9 cellular contexts compared by ENCODE assay signal in genomic region chr15:77181305-77182074, GRCh38.
A peak's percentile ranks its signal among the peaks of the same experiment; 100 is the strongest.
DNase-seq lines count a peak whose midpoint lies in the region; ATAC-seq and TF ChIP-seq lines count a peak whose summit lies in the region.
"Had no signal": no experiment of that assay in that cellular context is flagged by ENCODE, and none has a peak within 500 bp of the region (broad histone marks: within the 10 kb centered on the region; RNA-seq: fewer than 3 reads in every experiment).

No MANE protein-coding gene starts in this region.

- peak overlapping the region; percentile 23 for H3K4me3 Mint-ChIP-seq in activated naive CD4-positive, alpha-beta T cell treated with anti-CD3 and anti-CD28 coated beads, Interleukin-2, amount 50 U/mL, for 24 hours
- peak overlapping the region; percentile 78 for H3K4me3 Mint-ChIP-seq in activated B cell treated with CpG ODN at 0.5 μM for 24 hours

- intact Hi-C loops in activated B cell treated with CpG ODN at 0.5 μM for 24 hours (cut with micrococcal nuclease) (loop anchor here (1.0 to 10.0 kb wide), 3 partner anchors 8 to 693 kb away; no protein-coding TSS in a partner anchor), sciatic nerve (cut with DNase I) (no loop called here)

- H4K20me1 ChIP-seq in SK-N-SH (ENCODE audit: insufficient read depth): no peaks in the 10 kb centered on the region

- no peaks in the 10 kb centered on the region for H3K9me3 Mint-ChIP-seq in activated naive CD4-positive, alpha-beta T cell treated with anti-CD3 and anti-CD28 coated beads, Interleukin-2, amount 50 U/mL, for 24 hours
- no peaks in the 10 kb centered on the region for H3K9me3 Mint-ChIP-seq in activated B cell treated with CpG ODN at 0.5 μM for 24 hours

- H3K27me3 ChIP-seq in SK-N-SH (ENCODE audit: insufficient read depth): no peaks in the 10 kb centered on the region

- no peak overlapping the region for H3K9ac ChIP-seq in SK-N-SH

- H3K4me3 ChIP-seq in SK-N-SH (ENCODE audit: low read depth in 2 of 2, low read length in 1 of 2) (no peak overlapping the region), coronary artery (no peak overlapping the region)

- ATAC-seq in HG03039 (IDR thresholded peaks at IDR 0.05; ENCODE audit: unreplicated experiment): peak; percentile 57
- peak; percentile 75 for ATAC-seq in activated B cell treated with CpG ODN at 0.5 μM for 24 hours (ENCODE audit: low read depth)
- ATAC-seq in sciatic nerve: no peak

- H3K36me3 Mint-ChIP-seq in activated naive CD4-positive, alpha-beta T cell treated with anti-CD3 and anti-CD28 coated beads, Interleukin-2, amount 50 U/mL, for 24 hours: peaks cover 5% of the 10 kb centered on the region
- no peaks in the 10 kb centered on the region for H3K36me3 Mint-ChIP-seq in activated B cell treated with CpG ODN at 0.5 μM for 24 hours (ENCODE audit: low read depth)

- H2AFZ ChIP-seq in SK-N-SH (ENCODE audit: low read depth): no peak overlapping the region

- H3K36me3 ChIP-seq in SK-N-SH (replicated peaks in 1 of 2; ENCODE audit: control insufficient read depth in 1 of 2, insufficient read depth in 2 of 2, low read length in 1 of 2): peaks cover 12 to 13% of the 10 kb centered on the region in 2 experiments

- no peak for TF ChIP-seq EP300 in SK-N-SH (IDR thresholded peaks at IDR 0.05; ENCODE audit: borderline replicate concordance in 1 of 2, low read depth in 1 of 2, low read length in 1 of 2)

- peaks cover 8% of the 10 kb centered on the region for H3F3A ChIP-seq in SK-N-SH (replicated peaks; ENCODE audit: insufficient read depth)

- no peak for TF ChIP-seq CTCF in activated B cell treated with CpG ODN at 0.5 μM for 24 hours (IDR thresholded peaks at IDR 0.05)
- no peak for TF ChIP-seq CTCF in SK-N-SH (IDR thresholded peaks at IDR 0.05)
- TF ChIP-seq CTCF in coronary artery (IDR thresholded peaks at IDR 0.05): no peak

- no peak overlapping the region for H3K4me2 ChIP-seq in SK-N-SH

- H3K4me1 ChIP-seq in SK-N-SH (ENCODE audit: control insufficient read depth in 1 of 2, insufficient read depth in 2 of 2, low read depth in 1 of 2, low read length in 1 of 2): peaks cover 4% of the 10 kb centered on the region in 2 experiments; a peak in 3 of 4 replicates

- peaks cover 59% of the 10 kb centered on the region for H3K4me1 Mint-ChIP-seq in activated naive CD4-positive, alpha-beta T cell treated with anti-CD3 and anti-CD28 coated beads, Interleukin-2, amount 50 U/mL, for 24 hours
- peaks cover 82% of the 10 kb centered on the region for H3K4me1 Mint-ChIP-seq in activated B cell treated with CpG ODN at 0.5 μM for 24 hours

- no peak for DNase-seq in activated naive CD4-positive, alpha-beta T cell (lab: John Stamatoyannopoulos, UW)
- DNase-seq in activated B cell treated with CpG ODN at 0.5 μM for 24 hours (peak; percentile 37), SK-N-SH (no peak), DMS79 treated with DMSO at 0.1 percent for 48 hours (lab: John Stamatoyannopoulos, UW) (no peak), sciatic nerve (ENCODE audit: low spot score) (no peak), coronary artery (ENCODE audit: low spot score) (no peak)

- peak overlapping the region; percentile 81 for H3K27ac Mint-ChIP-seq in activated naive CD4-positive, alpha-beta T cell treated with anti-CD3 and anti-CD28 coated beads, Interleukin-2, amount 50 U/mL, for 24 hours
- peak overlapping the region; percentile 94 for H3K27ac Mint-ChIP-seq in activated B cell treated with CpG ODN at 0.5 μM for 24 hours
- H3K27ac Mint-ChIP-seq: progenitor cell of endocrine pancreas had no signal

- POLR2A ChIA-PET in activated B cell treated with CpG ODN at 0.5 μM for 24 hours (lab: Charles Lee) (interaction anchor here (0.5 to 1.1 kb wide), 9 partner anchors 18 to 356 kb away, joined by 3 to 5 read pairs (median 4); partner anchors contain the start of genes RCN2 and TSPAN3), SK-N-SH (lab: Yijun Ruan, JAX) (no interaction called here)

- TF ChIP-seq RAD21 in SK-N-SH (IDR thresholded peaks at IDR 0.05; ENCODE audit: low read length): no peak

- no peaks in the 10 kb centered on the region for H3K9me3 ChIP-seq in SK-N-SH

- H3K9me2 ChIP-seq in SK-N-SH: no peaks in the 10 kb centered on the region

- H3K27me3 Mint-ChIP-seq in activated naive CD4-positive, alpha-beta T cell treated with anti-CD3 and anti-CD28 coated beads, Interleukin-2, amount 50 U/mL, for 24 hours: no peaks in the 10 kb centered on the region
- no peaks in the 10 kb centered on the region for H3K27me3 Mint-ChIP-seq in activated B cell treated with CpG ODN at 0.5 μM for 24 hours
- H3K27me3 Mint-ChIP-seq: progenitor cell of endocrine pancreas had no signal

- H3K79me2 ChIP-seq in SK-N-SH (ENCODE audit: insufficient read depth): no peaks in the 10 kb centered on the region; the same call in 1 of the 2 replicates

- CTCF ChIA-PET in activated B cell treated with CpG ODN at 0.5 μM for 24 hours (lab: Charles Lee): interaction anchor here (1.0 to 3.5 kb wide), 5 partner anchors 9 to 362 kb away, joined by 3 to 31 read pairs (median 5); no protein-coding TSS in a partner anchor
- CTCF ChIA-PET in SK-N-SH (lab: Yijun Ruan, JAX): interaction anchor here (4.0 to 4.4 kb wide), 2 partner anchors 316 to 361 kb away, joined by 11 to 24 read pairs; no protein-coding TSS in a partner anchor

- no peak overlapping the region for H3K27ac ChIP-seq in SK-N-SH (ENCODE audit: low read depth in 2 of 2, low read length in 1 of 2)
- H3K27ac ChIP-seq in coronary artery: no peak overlapping the region

- WGBS in SK-N-SH (ENCODE audit: low lambda C conversion rate): 96% methylated on average over 5 of the region's 5 CpGs

TF ChIP-seq in SK-N-SH, 30 proteins besides CTCF, POLR2A, EP300 and RAD21:
- TF ChIP-seq RXRA (IDR thresholded peaks at IDR 0.05; ENCODE audit: borderline replicate concordance, low read depth): no peak
- TF ChIP-seq ELF1 (IDR thresholded peaks at IDR 0.05): no peak
- TF ChIP-seq MEF2A (IDR thresholded peaks at IDR 0.05; ENCODE audit: borderline replicate concordance, low read depth): no peak
- TF ChIP-seq SMC3 (IDR thresholded peaks at IDR 0.05; ENCODE audit: low read depth, low read length): no peak
- no peak for TF ChIP-seq MXI1 (IDR thresholded peaks at IDR 0.05; ENCODE audit: low read depth, low read length)
- TF ChIP-seq TAF1 (IDR thresholded peaks at IDR 0.05; ENCODE audit: borderline replicate concordance, low read depth, low read length): no peak
- TF ChIP-seq USF2 (IDR thresholded peaks at IDR 0.05; ENCODE audit: borderline replicate concordance, low read depth, low read length): no peak
- TF ChIP-seq USF1 (IDR thresholded peaks at IDR 0.05; ENCODE audit: borderline replicate concordance, low read depth): no peak
- no peak for TF ChIP-seq RFX5 (IDR thresholded peaks at IDR 0.05; ENCODE audit: low read length)
- no peak for TF ChIP-seq TCF12 (IDR thresholded peaks at IDR 0.05)
- TF ChIP-seq FOSL2 (IDR thresholded peaks at IDR 0.05; ENCODE audit: borderline replicate concordance, low read depth): no peak
- no peak for TF ChIP-seq EZH2phosphoT487 (IDR thresholded peaks at IDR 0.05; ENCODE audit: borderline replicate concordance, low read depth)
